ENCODE assay signal across 1 cellular context in the genomic region with DNA sequence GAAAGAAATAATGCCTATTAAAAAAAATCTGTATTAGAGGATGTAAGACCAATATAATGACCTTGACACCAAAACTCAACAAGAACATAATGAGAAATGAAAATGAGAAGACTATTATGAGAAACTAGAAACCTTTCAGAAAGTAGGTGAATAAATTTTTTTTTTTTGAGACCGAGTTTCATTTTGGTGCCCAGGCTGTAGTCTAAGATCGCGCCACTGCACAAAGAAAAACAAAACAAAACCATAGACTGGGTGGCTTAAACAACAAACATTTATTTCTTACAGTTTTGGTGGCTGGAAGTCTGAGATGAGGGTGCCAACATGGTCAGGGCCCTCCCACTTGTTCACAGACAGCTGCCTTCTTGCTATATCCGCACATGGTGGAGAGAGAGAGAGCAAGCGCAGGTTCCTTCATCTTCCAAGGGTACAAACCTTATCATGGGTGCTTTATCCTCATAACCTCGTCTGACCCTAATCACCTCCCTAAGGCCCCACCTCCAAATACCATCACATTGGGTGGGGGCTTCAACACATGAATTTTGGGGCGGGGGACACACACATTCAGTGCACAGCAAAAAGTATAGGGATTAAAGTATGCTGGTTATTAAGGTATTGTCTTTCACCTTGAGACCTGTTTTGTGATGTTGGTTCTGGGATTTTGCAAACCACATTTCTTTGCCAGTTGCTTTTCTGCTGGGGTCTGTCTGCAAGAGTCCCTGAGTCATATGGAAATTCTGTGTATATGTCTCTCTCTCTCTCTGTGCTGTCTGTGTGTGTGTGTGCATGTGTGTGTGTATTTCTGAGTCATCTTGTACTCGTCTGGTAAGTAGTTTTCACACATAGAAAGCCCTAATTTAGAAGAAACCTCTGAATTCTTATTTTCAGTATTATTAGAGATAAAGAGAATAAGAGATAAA.
TF ChIP-seq lines count a peak whose summit lies in the region.

No MANE protein-coding gene starts in this region.

TF ChIP-seq in K562, 482 proteins besides CTCF, POLR2A, EP300 and RAD21:
- TF ChIP-seq, protein P1, sequence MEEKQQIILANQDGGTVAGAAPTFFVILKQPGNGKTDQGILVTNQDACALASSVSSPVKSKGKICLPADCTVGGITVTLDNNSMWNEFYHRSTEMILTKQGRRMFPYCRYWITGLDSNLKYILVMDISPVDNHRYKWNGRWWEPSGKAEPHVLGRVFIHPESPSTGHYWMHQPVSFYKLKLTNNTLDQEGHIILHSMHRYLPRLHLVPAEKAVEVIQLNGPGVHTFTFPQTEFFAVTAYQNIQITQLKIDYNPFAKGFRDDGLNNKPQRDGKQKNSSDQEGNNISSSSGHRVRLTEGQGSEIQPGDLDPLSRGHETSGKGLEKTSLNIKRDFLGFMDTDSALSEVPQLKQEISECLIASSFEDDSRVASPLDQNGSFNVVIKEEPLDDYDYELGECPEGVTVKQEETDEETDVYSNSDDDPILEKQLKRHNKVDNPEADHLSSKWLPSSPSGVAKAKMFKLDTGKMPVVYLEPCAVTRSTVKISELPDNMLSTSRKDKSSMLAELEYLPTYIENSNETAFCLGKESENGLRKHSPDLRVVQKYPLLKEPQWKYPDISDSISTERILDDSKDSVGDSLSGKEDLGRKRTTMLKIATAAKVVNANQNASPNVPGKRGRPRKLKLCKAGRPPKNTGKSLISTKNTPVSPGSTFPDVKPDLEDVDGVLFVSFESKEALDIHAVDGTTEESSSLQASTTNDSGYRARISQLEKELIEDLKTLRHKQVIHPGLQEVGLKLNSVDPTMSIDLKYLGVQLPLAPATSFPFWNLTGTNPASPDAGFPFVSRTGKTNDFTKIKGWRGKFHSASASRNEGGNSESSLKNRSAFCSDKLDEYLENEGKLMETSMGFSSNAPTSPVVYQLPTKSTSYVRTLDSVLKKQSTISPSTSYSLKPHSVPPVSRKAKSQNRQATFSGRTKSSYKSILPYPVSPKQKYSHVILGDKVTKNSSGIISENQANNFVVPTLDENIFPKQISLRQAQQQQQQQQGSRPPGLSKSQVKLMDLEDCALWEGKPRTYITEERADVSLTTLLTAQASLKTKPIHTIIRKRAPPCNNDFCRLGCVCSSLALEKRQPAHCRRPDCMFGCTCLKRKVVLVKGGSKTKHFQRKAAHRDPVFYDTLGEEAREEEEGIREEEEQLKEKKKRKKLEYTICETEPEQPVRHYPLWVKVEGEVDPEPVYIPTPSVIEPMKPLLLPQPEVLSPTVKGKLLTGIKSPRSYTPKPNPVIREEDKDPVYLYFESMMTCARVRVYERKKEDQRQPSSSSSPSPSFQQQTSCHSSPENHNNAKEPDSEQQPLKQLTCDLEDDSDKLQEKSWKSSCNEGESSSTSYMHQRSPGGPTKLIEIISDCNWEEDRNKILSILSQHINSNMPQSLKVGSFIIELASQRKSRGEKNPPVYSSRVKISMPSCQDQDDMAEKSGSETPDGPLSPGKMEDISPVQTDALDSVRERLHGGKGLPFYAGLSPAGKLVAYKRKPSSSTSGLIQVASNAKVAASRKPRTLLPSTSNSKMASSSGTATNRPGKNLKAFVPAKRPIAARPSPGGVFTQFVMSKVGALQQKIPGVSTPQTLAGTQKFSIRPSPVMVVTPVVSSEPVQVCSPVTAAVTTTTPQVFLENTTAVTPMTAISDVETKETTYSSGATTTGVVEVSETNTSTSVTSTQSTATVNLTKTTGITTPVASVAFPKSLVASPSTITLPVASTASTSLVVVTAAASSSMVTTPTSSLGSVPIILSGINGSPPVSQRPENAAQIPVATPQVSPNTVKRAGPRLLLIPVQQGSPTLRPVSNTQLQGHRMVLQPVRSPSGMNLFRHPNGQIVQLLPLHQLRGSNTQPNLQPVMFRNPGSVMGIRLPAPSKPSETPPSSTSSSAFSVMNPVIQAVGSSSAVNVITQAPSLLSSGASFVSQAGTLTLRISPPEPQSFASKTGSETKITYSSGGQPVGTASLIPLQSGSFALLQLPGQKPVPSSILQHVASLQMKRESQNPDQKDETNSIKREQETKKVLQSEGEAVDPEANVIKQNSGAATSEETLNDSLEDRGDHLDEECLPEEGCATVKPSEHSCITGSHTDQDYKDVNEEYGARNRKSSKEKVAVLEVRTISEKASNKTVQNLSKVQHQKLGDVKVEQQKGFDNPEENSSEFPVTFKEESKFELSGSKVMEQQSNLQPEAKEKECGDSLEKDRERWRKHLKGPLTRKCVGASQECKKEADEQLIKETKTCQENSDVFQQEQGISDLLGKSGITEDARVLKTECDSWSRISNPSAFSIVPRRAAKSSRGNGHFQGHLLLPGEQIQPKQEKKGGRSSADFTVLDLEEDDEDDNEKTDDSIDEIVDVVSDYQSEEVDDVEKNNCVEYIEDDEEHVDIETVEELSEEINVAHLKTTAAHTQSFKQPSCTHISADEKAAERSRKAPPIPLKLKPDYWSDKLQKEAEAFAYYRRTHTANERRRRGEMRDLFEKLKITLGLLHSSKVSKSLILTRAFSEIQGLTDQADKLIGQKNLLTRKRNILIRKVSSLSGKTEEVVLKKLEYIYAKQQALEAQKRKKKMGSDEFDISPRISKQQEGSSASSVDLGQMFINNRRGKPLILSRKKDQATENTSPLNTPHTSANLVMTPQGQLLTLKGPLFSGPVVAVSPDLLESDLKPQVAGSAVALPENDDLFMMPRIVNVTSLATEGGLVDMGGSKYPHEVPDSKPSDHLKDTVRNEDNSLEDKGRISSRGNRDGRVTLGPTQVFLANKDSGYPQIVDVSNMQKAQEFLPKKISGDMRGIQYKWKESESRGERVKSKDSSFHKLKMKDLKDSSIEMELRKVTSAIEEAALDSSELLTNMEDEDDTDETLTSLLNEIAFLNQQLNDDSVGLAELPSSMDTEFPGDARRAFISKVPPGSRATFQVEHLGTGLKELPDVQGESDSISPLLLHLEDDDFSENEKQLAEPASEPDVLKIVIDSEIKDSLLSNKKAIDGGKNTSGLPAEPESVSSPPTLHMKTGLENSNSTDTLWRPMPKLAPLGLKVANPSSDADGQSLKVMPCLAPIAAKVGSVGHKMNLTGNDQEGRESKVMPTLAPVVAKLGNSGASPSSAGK (IDR thresholded peaks at IDR 0.05): no peak
- TF ChIP-seq, protein P2, sequence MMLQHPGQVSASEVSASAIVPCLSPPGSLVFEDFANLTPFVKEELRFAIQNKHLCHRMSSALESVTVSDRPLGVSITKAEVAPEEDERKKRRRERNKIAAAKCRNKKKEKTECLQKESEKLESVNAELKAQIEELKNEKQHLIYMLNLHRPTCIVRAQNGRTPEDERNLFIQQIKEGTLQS (IDR thresholded peaks at IDR 0.05): peak; percentile 32; the same call in 1 of the 2 replicates
- TF ChIP-seq, protein P2 (CRISPR knock-in tag; conservative IDR thresholded peaks at IDR 0.05): no peak
- TF ChIP-seq JUND (IDR thresholded peaks at IDR 0.05; ENCODE audit: borderline replicate concordance, low read depth, low read length) (no peak), JUND (tag; IDR thresholded peaks at IDR 0.05; ENCODE audit: borderline replicate concordance, low read depth, low read length) (0 out of 3 replicates have a peak, but pooled peaks have one; percentile 45), KDM1A (IDR thresholded peaks at IDR 0.05) (0 out of 4 replicates have a peak, but pooled peaks of 1 of the 2 experiments have one; percentile 52), FOSL1 (tag; conservative IDR thresholded peaks at IDR 0.05) (peak; percentile 61)
